In the genomic region with DNA sequence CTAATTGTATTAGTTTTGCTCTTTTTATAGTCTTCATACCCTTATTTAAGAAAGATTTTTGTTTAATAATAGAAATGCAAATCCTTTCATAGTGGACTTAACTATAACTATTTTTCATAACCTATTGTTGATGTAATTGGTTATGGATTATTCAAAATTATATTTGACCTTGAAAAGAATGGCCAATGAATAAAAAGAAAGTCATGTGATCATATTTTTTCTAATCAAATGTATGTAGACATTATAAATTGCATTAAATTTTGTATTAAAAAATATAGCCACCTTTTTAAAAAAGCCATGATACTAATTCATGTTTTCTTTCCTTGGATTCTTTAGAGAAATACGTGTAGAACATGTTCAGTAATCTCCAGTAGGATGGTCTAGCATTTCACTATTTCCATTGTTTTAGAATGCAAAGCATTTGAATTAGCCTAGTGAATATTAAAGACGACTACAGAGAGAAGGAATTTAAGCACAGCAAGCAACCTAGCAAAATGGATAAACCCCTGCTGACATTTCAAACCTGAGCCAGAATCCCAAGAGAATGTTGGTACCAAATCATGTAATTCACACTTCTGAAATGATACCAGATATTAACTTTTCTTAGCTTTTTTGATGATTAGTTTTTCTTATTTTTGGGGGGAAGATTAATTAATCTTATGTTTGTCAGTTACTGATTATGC, we compare ENCODE assay signal across 24 cellular contexts.
"Had no signal": no experiment of that assay in that cellular context is flagged by ENCODE, and none has a peak within 500 bp of the region (broad histone marks: within the 10 kb centered on the region; RNA-seq: fewer than 3 reads in every experiment).

No MANE protein-coding gene starts in this region.

- H3K27me3 ChIP-seq: Peyer's patch, SJCRH30 had no signal

- ATAC-seq: activated T-helper 17 cell treated with anti-CD3 and anti-CD28 coated beads, Interleukin-2, amount 50 U/mL, for 72 hours had no signal

- H3K4me1 ChIP-seq: Peyer's patch, SJCRH30 had no signal

- H3K4me3 ChIP-seq: Peyer's patch, SJCRH30 had no signal

- H3K9me3 ChIP-seq: Peyer's patch, SJCRH30, SK-N-SH had no signal

- DNase-seq: activated CD4-positive, alpha-beta memory T cell treated with anti-CD3 and anti-CD28 coated beads for 36 hours; activated CD4-positive, alpha-beta T cell treated with anti-CD3 and anti-CD28 coated beads, Interleukin-2, amount 10 ng/mL, durations not matched to agents 7 days and 5 days; activated CD4-positive, CD25-positive, alpha-beta regulatory T cell; activated CD8-positive, alpha-beta memory T cell treated with anti-CD3 and anti-CD28 coated beads for 24 hours; activated gamma-delta T cell; activated naive CD4-positive, alpha-beta T cell treated with anti-CD3 and anti-CD28 coated beads, Interleukin-2, amount 10 ng/mL, durations not matched to agents 7 days and 5 days; activated naive CD8-positive, alpha-beta T cell treated with anti-CD3 and anti-CD28 coated beads for 36 hours; activated T-cell treated with anti-CD3 and anti-CD28 coated beads, Interleukin-2, amount 50 U/mL, for 48 hours; cerebellar nuclear complex; NCI-H1092; NCI-H1694; NCI-H2029; NCI-H345; NCI-H510A treated with DMSO at 0.1 percent for 48 hours; NCI-H69; NK-92 treated with Interleukin-12 subunit alpha and Interleukin-12 subunit beta, amount 100 ng/mL, for 24 hours; Peyer's patch; Right ventricle myocardium superior; SJCRH30; SK-N-SH; T-helper 1 cell had no signal

- H3K27ac ChIP-seq: Peyer's patch, RWPE1, SJCRH30, VCaP had no signal

- H3K36me3 ChIP-seq: Peyer's patch, SJCRH30 had no signal
